Comparison of ENCODE assay signal across 19 cellular contexts in genomic region chr2:67701011-67701410, GRCh38.
"Had no signal": no experiment of that assay in that cellular context is flagged by ENCODE, and none has a peak within 500 bp of the region (broad histone marks: within the 10 kb centered on the region; RNA-seq: fewer than 3 reads in every experiment).

No MANE protein-coding gene starts in this region.

- H3K4me3 Mint-ChIP-seq: activated B cell treated with CpG ODN at 0.5 μM for 24 hours; activated CD8-positive, alpha-beta T cell treated with anti-CD3 and anti-CD28 coated beads, Interleukin-2, amount 10 ng/mL, durations not matched to agents 7 days and 5 days; activated naive CD4-positive, alpha-beta T cell treated with anti-CD3 and anti-CD28 coated beads for 36 hours; activated T-cell treated with anti-CD3 and anti-CD28 coated beads, Interleukin-2, amount 50 U/mL, for 24 hours; brain; naive B cell; neural progenitor cell; stimulated activated naive B cell treated with anti-CD40 and anti-IgM and Interleukin-4, amounts not matched to agents 10 μg/mL and 1 μg/mL and 100 μg/mL, for 72 hours had no signal

- H3K27ac Mint-ChIP-seq: activated B cell treated with CpG ODN at 0.5 μM for 24 hours; activated CD8-positive, alpha-beta T cell treated with anti-CD3 and anti-CD28 coated beads, Interleukin-2, amount 10 ng/mL, durations not matched to agents 7 days and 5 days; activated naive CD4-positive, alpha-beta T cell treated with anti-CD3 and anti-CD28 coated beads for 36 hours; activated T-cell treated with anti-CD3 and anti-CD28 coated beads, Interleukin-2, amount 50 U/mL, for 24 hours; activated T-helper 2 cell treated with anti-CD3 and anti-CD28 coated beads, Interferon-gamma antibody, Interleukin-2, Interleukin-4, amounts not matched to agents 10 μg/mL and 5 μg/mL and 100 μg/mL, durations not matched to agents 14 hours and 24 hours and 36 hours; brain; naive B cell; neural progenitor cell; stimulated activated naive B cell treated with anti-CD40 and anti-IgM and Interleukin-4, amounts not matched to agents 10 μg/mL and 1 μg/mL and 100 μg/mL, for 72 hours had no signal

- ATAC-seq: activated CD8-positive, alpha-beta T cell treated with anti-CD3 and anti-CD28 coated beads, Interleukin-2, amount 10 ng/mL, durations not matched to agents 7 days and 5 days; left ventricle myocardium superior; stimulated activated naive B cell treated with anti-CD40 and anti-IgM and Interleukin-4, amounts not matched to agents 10 μg/mL and 1 μg/mL and 100 μg/mL, for 72 hours had no signal

- H3K4me2 ChIP-seq: neural progenitor cell had no signal

- H3K4me1 ChIP-seq: colonic mucosa, neural progenitor cell, sigmoid colon, tibial artery had no signal

- H3K27me3 ChIP-seq: colonic mucosa, neural progenitor cell, ovary, sigmoid colon, tibial artery had no signal

- H3K4me3 ChIP-seq: colonic mucosa, neural progenitor cell, ovary, sigmoid colon, tibial artery had no signal

- H3K9me3 ChIP-seq: colonic mucosa, ovary, sigmoid colon, tibial artery had no signal

- H3K4me1 Mint-ChIP-seq: activated B cell treated with CpG ODN at 0.5 μM for 24 hours; brain; naive B cell; stimulated activated naive B cell treated with anti-CD40 and anti-IgM and Interleukin-4, amounts not matched to agents 10 μg/mL and 1 μg/mL and 100 μg/mL, for 72 hours had no signal

- H2AFZ ChIP-seq: neural progenitor cell had no signal

- DNase-seq: activated B cell treated with CpG ODN at 0.5 μM for 24 hours; activated CD4-positive, alpha-beta T cell treated with anti-CD3 and anti-CD28 coated beads for 48 hours; activated CD8-positive, alpha-beta T cell treated with anti-CD3 and anti-CD28 coated beads, Interleukin-2, amount 10 ng/mL, durations not matched to agents 7 days and 5 days; activated naive CD4-positive, alpha-beta T cell treated with anti-CD3 and anti-CD28 coated beads for 36 hours; activated T-cell treated with anti-CD3 and anti-CD28 coated beads, Interleukin-2, amount 50 U/mL, for 24 hours; central memory CD4-positive, alpha-beta T cell; colonic mucosa; left ventricle myocardium superior; naive B cell; ovary; sigmoid colon; stimulated activated naive B cell treated with anti-CD40 and anti-IgM and Interleukin-4, amounts not matched to agents 10 μg/mL and 1 μg/mL and 100 μg/mL, for 72 hours; T-helper 1 cell; T-helper 9 cell; tibial artery had no signal

- H3K27ac ChIP-seq: colonic mucosa, neural progenitor cell, ovary, sigmoid colon, tibial artery had no signal

- H3K27me3 Mint-ChIP-seq: activated T-cell treated with anti-CD3 and anti-CD28 coated beads, Interleukin-2, amount 50 U/mL, for 24 hours had no signal

- H3K36me3 ChIP-seq: colonic mucosa, neural progenitor cell, ovary, sigmoid colon, tibial artery had no signal

- H3K36me3 Mint-ChIP-seq: naive B cell; neural progenitor cell; stimulated activated naive B cell treated with anti-CD40 and anti-IgM and Interleukin-4, amounts not matched to agents 10 μg/mL and 1 μg/mL and 100 μg/mL, for 72 hours had no signal

- FAIRE-seq: endometrium had no signal

- H3K9ac ChIP-seq: neural progenitor cell had no signal

- H3K9me3 Mint-ChIP-seq: activated B cell treated with CpG ODN at 0.5 μM for 24 hours; activated naive CD4-positive, alpha-beta T cell treated with anti-CD3 and anti-CD28 coated beads for 36 hours; neural progenitor cell had no signal
